39 cellular contexts compared by ENCODE assay signal in genomic region chr1:77146270-77146669, GRCh38.
"Had no signal": no experiment of that assay in that cellular context is flagged by ENCODE, and none has a peak within 500 bp of the region (broad histone marks: within the 10 kb centered on the region; RNA-seq: fewer than 3 reads in every experiment).

No MANE protein-coding gene starts in this region.

- H3K4me3 ChIP-seq: ascending aorta, cardiac muscle cell had no signal

- H3K4me1 Mint-ChIP-seq: activated B cell treated with CpG ODN at 0.5 μM for 24 hours; activated CD4-positive, alpha-beta T cell treated with anti-CD3 and anti-CD28 coated beads, Interleukin-2, amount 10 ng/mL, durations not matched to agents 24 days and 14 days; activated naive CD8-positive, alpha-beta T cell treated with anti-CD3 and anti-CD28 coated beads, Interleukin-2, amount 10 ng/mL, durations not matched to agents 7 days and 5 days had no signal

- H3K9me3 Mint-ChIP-seq: activated B cell treated with CpG ODN at 0.5 μM for 24 hours; activated CD4-positive, alpha-beta memory T cell treated with anti-CD3 and anti-CD28 coated beads for 36 hours; activated CD4-positive, alpha-beta T cell treated with anti-CD3 and anti-CD28 coated beads, Interleukin-2, amount 10 ng/mL, durations not matched to agents 24 days and 14 days; activated CD8-positive, alpha-beta T cell treated with anti-CD3 and anti-CD28 coated beads for 36 hours; activated naive CD4-positive, alpha-beta T cell treated with anti-CD3 and anti-CD28 coated beads, Interleukin-2, amount 10 ng/mL, durations not matched to agents 7 days and 5 days; activated naive CD4-positive, alpha-beta T cell treated with anti-CD3 and anti-CD28 coated beads, Interleukin-2, amount 50 U/mL, for 24 hours; activated naive CD8-positive, alpha-beta T cell treated with anti-CD3 and anti-CD28 coated beads, Interleukin-2, amount 50 U/mL, for 24 hours; activated T-cell treated with anti-CD3 and anti-CD28 coated beads, Interleukin-2, amount 50 U/mL, for 4 hours; activated T-cell treated with anti-CD3 and anti-CD28 coated beads, Interleukin-2, amount 50 U/mL, for 72 hours; activated T-helper 1 cell treated with anti-CD3 and anti-CD28 coated beads, Interleukin-12 subunit alpha, Interleukin-12 subunit beta, Interleukin-2, Interleukin-4 antibody, amounts not matched to agents 30 ng/mL and 10 ng/mL and 1 ng/mL, durations not matched to agents 14 hours and 24 hours and 36 hours; central memory CD8-positive, alpha-beta T cell; T-helper 1 cell treated with Interleukin-12 subunit alpha and Interleukin-12 subunit beta and Interleukin-4 antibody, amounts not matched to agents 30 μg/mL and 1 μg/mL, for 36 hours; T-helper 2 cell treated with Interferon-gamma antibody and Interleukin-4, amounts not matched to agents 5 μg/mL and 100 μg/mL, for 36 hours had no signal

- H3K9me3 ChIP-seq: ascending aorta had no signal

- H3K27ac Mint-ChIP-seq: activated B cell treated with CpG ODN at 0.5 μM for 24 hours; activated CD4-positive, alpha-beta memory T cell treated with anti-CD3 and anti-CD28 coated beads for 36 hours; activated CD4-positive, alpha-beta T cell treated with anti-CD3 and anti-CD28 coated beads, Interleukin-2, amount 10 ng/mL, durations not matched to agents 24 days and 14 days; activated CD8-positive, alpha-beta T cell treated with anti-CD3 and anti-CD28 coated beads for 36 hours; activated naive CD4-positive, alpha-beta T cell treated with anti-CD3 and anti-CD28 coated beads, Interleukin-2, amount 10 ng/mL, durations not matched to agents 7 days and 5 days; activated naive CD8-positive, alpha-beta T cell; activated naive CD8-positive, alpha-beta T cell treated with anti-CD3 and anti-CD28 coated beads, Interleukin-2, amount 10 ng/mL, durations not matched to agents 7 days and 5 days; activated naive CD8-positive, alpha-beta T cell treated with anti-CD3 and anti-CD28 coated beads, Interleukin-2, amount 50 U/mL, for 24 hours; activated T-cell treated with anti-CD3 and anti-CD28 coated beads, Interleukin-2, amount 50 U/mL, for 72 hours; activated T-helper 1 cell treated with anti-CD3 and anti-CD28 coated beads, Interleukin-12 subunit alpha, Interleukin-12 subunit beta, Interleukin-2, Interleukin-4 antibody, amounts not matched to agents 30 ng/mL and 10 ng/mL and 1 ng/mL, durations not matched to agents 14 hours and 24 hours and 36 hours; activated T-helper 17 cell treated with anti-CD3 and anti-CD28 coated beads, Interleukin-2, amount 50 U/mL, for 72 hours; brain; T-helper 1 cell treated with Interleukin-12 subunit alpha and Interleukin-12 subunit beta and Interleukin-4 antibody, amounts not matched to agents 30 μg/mL and 1 μg/mL, for 36 hours; T-helper 2 cell treated with Interferon-gamma antibody and Interleukin-4, amounts not matched to agents 5 μg/mL and 100 μg/mL, for 36 hours had no signal

- DNase-seq: activated B cell treated with CpG ODN at 0.5 μM for 24 hours; activated CD4-positive, alpha-beta memory T cell treated with anti-CD3 and anti-CD28 coated beads for 36 hours; activated CD4-positive, alpha-beta T cell treated with anti-CD3 and anti-CD28 coated beads for 4 hours; activated CD4-positive, alpha-beta T cell treated with anti-CD3 and anti-CD28 coated beads, Interleukin-2, amount 10 ng/mL, durations not matched to agents 24 days and 14 days; activated CD4-positive, alpha-beta T cell treated with anti-CD3 and anti-CD28 coated beads, Interleukin-2, amount 50 U/mL, for 1 hour; activated CD4-positive, alpha-beta T cell treated with anti-CD3 and anti-CD28 coated beads, Interleukin-2, amount 50 U/mL, for 4 hours; activated CD4-positive, CD25-positive, alpha-beta regulatory T cell treated with anti-CD3 and anti-CD28 coated beads, Interleukin-2, amount 50 U/mL, for 72 hours; activated CD8-positive, alpha-beta memory T cell treated with anti-CD3 and anti-CD28 coated beads, Interleukin-2, amount 50 U/mL, for 4 hours; activated CD8-positive, alpha-beta T cell treated with anti-CD3 and anti-CD28 coated beads for 36 hours; activated effector memory CD4-positive, alpha-beta T cell treated with anti-CD3 and anti-CD28 coated beads, Interleukin-2, amount 50 U/mL, for 16 hours; activated gamma-delta T cell treated with Interleukin-2 at 50 U/mL for 16 hours; activated naive CD4-positive, alpha-beta T cell; activated naive CD4-positive, alpha-beta T cell treated with anti-CD3 and anti-CD28 coated beads, Interleukin-2, amount 10 ng/mL, durations not matched to agents 7 days and 5 days; activated naive CD8-positive, alpha-beta T cell treated with anti-CD3 and anti-CD28 coated beads, Interleukin-2, amount 10 ng/mL, durations not matched to agents 7 days and 5 days; activated naive CD8-positive, alpha-beta T cell treated with anti-CD3 and anti-CD28 coated beads, Interleukin-2, amount 50 U/mL, for 24 hours; activated T-cell treated with anti-CD3 and anti-CD28 coated beads for 4 hours; activated T-cell treated with anti-CD3 and anti-CD28 coated beads, Interleukin-2, amount 50 U/mL, for 1 hour; activated T-cell treated with anti-CD3 and anti-CD28 coated beads, Interleukin-2, amount 50 U/mL, for 4 hours; activated T-cell treated with anti-CD3 and anti-CD28 coated beads, Interleukin-2, amount 50 U/mL, for 72 hours; amygdala; anterior cingulate cortex; caudate nucleus; cerebellar nuclear complex; T-helper 1 cell; T-helper 2 cell; T-helper 9 cell had no signal

- FAIRE-seq: bronchial epithelial cell, TTC549 had no signal

- H3K36me3 ChIP-seq: ascending aorta, cardiac muscle cell had no signal

- H3K27me3 Mint-ChIP-seq: activated B cell treated with CpG ODN at 0.5 μM for 24 hours; activated CD4-positive, alpha-beta memory T cell treated with anti-CD3 and anti-CD28 coated beads for 36 hours; activated CD4-positive, alpha-beta T cell treated with anti-CD3 and anti-CD28 coated beads, Interleukin-2, amount 10 ng/mL, durations not matched to agents 24 days and 14 days; activated CD8-positive, alpha-beta T cell treated with anti-CD3 and anti-CD28 coated beads for 36 hours; activated naive CD4-positive, alpha-beta T cell treated with anti-CD3 and anti-CD28 coated beads, Interleukin-2, amount 10 ng/mL, durations not matched to agents 7 days and 5 days; activated naive CD4-positive, alpha-beta T cell treated with anti-CD3 and anti-CD28 coated beads, Interleukin-2, amount 50 U/mL, for 24 hours; activated naive CD8-positive, alpha-beta T cell; activated naive CD8-positive, alpha-beta T cell treated with anti-CD3 and anti-CD28 coated beads, Interleukin-2, amount 10 ng/mL, durations not matched to agents 7 days and 5 days; activated naive CD8-positive, alpha-beta T cell treated with anti-CD3 and anti-CD28 coated beads, Interleukin-2, amount 50 U/mL, for 24 hours; activated T-helper 17 cell treated with anti-CD3 and anti-CD28 coated beads, Interleukin-2, amount 50 U/mL, for 72 hours; central memory CD8-positive, alpha-beta T cell had no signal

- H3K4me1 ChIP-seq: ascending aorta had no signal

- H3K36me3 Mint-ChIP-seq: activated naive CD4-positive, alpha-beta T cell treated with anti-CD3 and anti-CD28 coated beads, Interleukin-2, amount 10 ng/mL, durations not matched to agents 7 days and 5 days had no signal

- H3K4me3 Mint-ChIP-seq: activated B cell treated with CpG ODN at 0.5 μM for 24 hours; activated CD4-positive, alpha-beta memory T cell treated with anti-CD3 and anti-CD28 coated beads for 36 hours; activated CD4-positive, alpha-beta T cell treated with anti-CD3 and anti-CD28 coated beads, Interleukin-2, amount 10 ng/mL, durations not matched to agents 24 days and 14 days; activated CD8-positive, alpha-beta T cell treated with anti-CD3 and anti-CD28 coated beads for 36 hours; activated naive CD4-positive, alpha-beta T cell treated with anti-CD3 and anti-CD28 coated beads, Interleukin-2, amount 10 ng/mL, durations not matched to agents 7 days and 5 days; activated naive CD4-positive, alpha-beta T cell treated with anti-CD3 and anti-CD28 coated beads, Interleukin-2, amount 50 U/mL, for 24 hours; activated naive CD8-positive, alpha-beta T cell; activated naive CD8-positive, alpha-beta T cell treated with anti-CD3 and anti-CD28 coated beads, Interleukin-2, amount 10 ng/mL, durations not matched to agents 7 days and 5 days; activated naive CD8-positive, alpha-beta T cell treated with anti-CD3 and anti-CD28 coated beads, Interleukin-2, amount 50 U/mL, for 24 hours; activated T-cell treated with anti-CD3 and anti-CD28 coated beads, Interleukin-2, amount 50 U/mL, for 4 hours; activated T-cell treated with anti-CD3 and anti-CD28 coated beads, Interleukin-2, amount 50 U/mL, for 72 hours; activated T-helper 1 cell treated with anti-CD3 and anti-CD28 coated beads, Interleukin-12 subunit alpha, Interleukin-12 subunit beta, Interleukin-2, Interleukin-4 antibody, amounts not matched to agents 30 ng/mL and 10 ng/mL and 1 ng/mL, durations not matched to agents 14 hours and 24 hours and 36 hours; activated T-helper 17 cell treated with anti-CD3 and anti-CD28 coated beads, Interleukin-2, amount 50 U/mL, for 72 hours; brain; central memory CD8-positive, alpha-beta T cell; T-helper 1 cell treated with Interleukin-12 subunit alpha and Interleukin-12 subunit beta and Interleukin-4 antibody, amounts not matched to agents 30 μg/mL and 1 μg/mL, for 36 hours; T-helper 2 cell treated with Interferon-gamma antibody and Interleukin-4, amounts not matched to agents 5 μg/mL and 100 μg/mL, for 36 hours had no signal

- H3K27ac ChIP-seq: ascending aorta, cardiac muscle cell, VCaP had no signal
